24 cellular contexts compared by ENCODE assay signal in the genomic region with DNA sequence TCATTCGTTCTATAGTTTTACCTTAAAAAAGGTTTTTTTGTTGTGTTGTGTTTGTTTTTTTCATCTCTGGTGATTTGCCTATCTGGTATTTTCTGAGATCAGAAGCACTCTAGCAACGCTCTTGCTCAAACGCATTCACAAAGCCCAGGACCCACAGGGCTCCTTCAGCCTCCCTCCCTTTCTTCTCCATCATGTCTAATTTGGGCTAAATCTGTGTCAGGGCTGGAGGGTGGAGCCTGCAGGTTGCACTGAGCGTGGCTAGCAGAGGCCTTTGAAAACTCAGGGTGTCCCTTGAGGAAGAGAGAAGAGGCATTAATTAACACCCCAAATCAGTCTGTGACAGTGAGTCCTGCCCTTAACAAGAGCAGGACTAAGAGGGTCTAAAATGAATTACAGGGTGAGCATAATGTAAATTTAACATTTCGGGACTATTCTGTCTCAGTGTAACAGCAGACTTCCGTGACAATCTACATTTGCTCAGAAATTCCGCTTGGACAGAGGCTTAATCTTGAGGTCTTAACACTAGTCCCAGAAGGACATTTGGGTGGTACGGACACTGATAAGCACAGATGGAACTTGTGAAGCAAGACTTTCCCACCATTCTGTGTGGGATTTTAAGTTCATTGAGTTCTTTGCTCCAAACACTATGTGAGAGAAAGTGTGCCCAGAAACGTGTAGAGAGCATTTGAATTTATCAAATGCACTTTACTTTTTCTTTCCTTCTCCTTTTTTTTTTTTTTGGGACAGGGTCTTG.
"Had no signal": no experiment of that assay in that cellular context is flagged by ENCODE, and none has a peak within 500 bp of the region (broad histone marks: within the 10 kb centered on the region; RNA-seq: fewer than 3 reads in every experiment).

No MANE protein-coding gene starts in this region.

- H3K9me3 Mint-ChIP-seq: endodermal cell had no signal

- H3K27ac ChIP-seq: colonic mucosa, lower lobe of right lung, pancreas, prostate gland, sigmoid colon, skin epidermis, stomach, vagina had no signal

- H3K36me3 Mint-ChIP-seq: memory B cell; mesothelial cell of epicardium; natural killer cell treated with Interleukin-12 subunit alpha and Interleukin-12 subunit beta and Interleukin-15 and Interleukin-18, amount 100 ng/mL, for 72 hours had no signal

- H3K36me3 ChIP-seq: colonic mucosa, lower lobe of right lung, pancreas, prostate gland, sigmoid colon, stomach, vagina had no signal

- H3K9me3 ChIP-seq: colonic mucosa, lower lobe of right lung, pancreas, prostate gland, sigmoid colon, stomach, vagina had no signal

- H3K4me1 ChIP-seq: colonic mucosa, lower lobe of right lung, pancreas, prostate gland, sigmoid colon, stomach, vagina had no signal

- ATAC-seq: left lobe of liver; lower lobe of right lung; natural killer cell treated with Interleukin-12 subunit alpha and Interleukin-12 subunit beta and Interleukin-15 and Interleukin-18, amount 100 ng/mL, for 72 hours; pancreas had no signal

- DNase-seq: colonic mucosa; effector CD4-positive, alpha-beta T cell; endodermal cell; erythroblast; foreskin melanocyte; head of caudate nucleus; islet precursor cell; lower lobe of right lung; occipital lobe; pancreas; retina; sigmoid colon; stimulated activated CD4-positive, alpha-beta T cell treated with anti-CD3 and anti-CD28 coated beads, Interleukin-12 subunit alpha, Interleukin-12 subunit beta, amount 100 ng/mL, for 4 hours; stimulated activated naive CD4-positive, alpha-beta T cell; stomach; substantia nigra; trophoblast cell had no signal

- H3K4me3 ChIP-seq: colonic mucosa, lower lobe of right lung, pancreas, prostate gland, sigmoid colon, skin epidermis, stomach, vagina had no signal

- H3K4me3 Mint-ChIP-seq: endodermal cell; memory B cell; mesothelial cell of epicardium; natural killer cell treated with Interleukin-12 subunit alpha and Interleukin-12 subunit beta and Interleukin-15 and Interleukin-18, amount 100 ng/mL, for 72 hours had no signal

- H3K27me3 ChIP-seq: colonic mucosa, pancreas, sigmoid colon, stomach, vagina had no signal

- H3K27ac Mint-ChIP-seq: endodermal cell; memory B cell; mesothelial cell of epicardium; natural killer cell treated with Interleukin-12 subunit alpha and Interleukin-12 subunit beta and Interleukin-15 and Interleukin-18, amount 100 ng/mL, for 72 hours had no signal
